Comparison of ENCODE assay signal across 18 cellular contexts in the genomic region with DNA sequence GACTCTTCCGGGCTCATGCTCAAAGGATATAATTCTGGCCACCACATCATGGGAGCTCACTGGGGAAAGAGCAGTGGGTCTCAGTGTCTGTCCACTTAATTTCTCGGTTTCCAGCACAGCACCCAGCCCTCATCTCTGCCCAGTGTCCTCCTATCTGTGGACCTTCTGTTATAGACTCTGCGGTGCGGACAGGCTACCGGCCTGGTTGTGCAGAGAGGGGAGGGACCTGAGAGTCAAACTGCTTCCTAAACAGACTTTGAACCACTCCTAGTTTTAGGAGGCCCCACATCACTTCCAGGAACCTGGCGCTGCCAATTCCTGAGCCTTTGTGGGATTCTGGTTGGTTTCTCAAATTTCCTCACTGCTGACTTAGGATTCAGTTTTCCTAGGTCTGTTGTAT. TPM values are rescaled to one million over a fixed set of nuclear protein-coding genes. Genes with fewer than 3 reads are reported as not detected.
DNase-seq lines count a peak whose midpoint lies in the region; ATAC-seq, FAIRE-seq and TF ChIP-seq lines count a peak whose summit lies in the region.
"Had no signal": no experiment of that assay in that cellular context is flagged by ENCODE, and none has a peak within 500 bp of the region (broad histone marks: within the 10 kb centered on the region; RNA-seq: fewer than 3 reads in every experiment).

No MANE protein-coding gene starts in this region.

- H3K36me3 ChIP-seq in GM23338 (ENCODE audit: insufficient read depth) (no peaks in the 10 kb centered on the region), K562 (ENCODE audit: control insufficient read depth, insufficient read depth, low read length) (no peaks in the 10 kb centered on the region), stomach (no peaks in the 10 kb centered on the region)
- H3K36me3 ChIP-seq: prostate gland had no signal

- H3K4me2 ChIP-seq in GM23338 (no peak overlapping the region), K562 (ENCODE audit: insufficient read depth, low read length) (no peak overlapping the region)

- BruUV-seq in K562 (replicated peaks; lab: Mats Ljungman, UMichigan), result no TSS peak

- CTCF ChIA-PET in CD4-positive, alpha-beta T cell (lab: Charles Lee), result interaction anchor here (1.5 to 4.0 kb wide), 4 partner anchors 28 to 78 kb away, joined by 4 to 19 read pairs (median 6); a partner anchor contains a TSS
- CTCF ChIA-PET in K562 (lab: Yijun Ruan, JAX; ENCODE audit: low intra/inter-chr PET ratio), result no interaction called here

- no peak overlapping the region for H3K4me3 Mint-ChIP-seq in CD4-positive, alpha-beta T cell
- H3K4me3 Mint-ChIP-seq in GM23338, result no peak overlapping the region
- H3K4me3 Mint-ChIP-seq in natural killer cell, result peak overlapping the region; percentile 31
- H3K4me3 Mint-ChIP-seq: mesothelial cell of epicardium had no signal

- POLR2A ChIA-PET in CD4-positive, alpha-beta T cell (lab: Charles Lee), result interaction anchor here (0.7 to 7.1 kb wide), 7 partner anchors 13 to 92 kb away, joined by 3 to 92 read pairs (median 3); a partner anchor contains a TSS
- POLR2A ChIA-PET in K562 (lab: Yijun Ruan, JAX), result no interaction called here

- no peak overlapping the region for H3K27ac ChIP-seq in CD4-positive, alpha-beta T cell (ENCODE audit: low read depth, low read length)
- H3K27ac ChIP-seq in GM23338 (ENCODE audit: low read depth), result no peak overlapping the region
- H3K27ac ChIP-seq in K562 (ENCODE audit: extremely low read depth, low read depth, low read length), result no peak overlapping the region
- peak overlapping the region in 1 of 5 donors; percentile 77 for H3K27ac ChIP-seq in stomach
- H3K27ac ChIP-seq: prostate gland, VCaP had no signal

- no peaks in the 10 kb centered on the region for H3K9me3 ChIP-seq in CD4-positive, alpha-beta T cell (ENCODE audit: control insufficient read depth, low read length)
- H3K9me3 ChIP-seq in K562 (replicated peaks; ENCODE audit: control insufficient read depth, insufficient read depth, low read depth, low read length) (no peaks in the 10 kb centered on the region), stomach (no peaks in the 10 kb centered on the region)
- H3K9me3 ChIP-seq: prostate gland had no signal

- in situ Hi-C loops in K562 (cut with MboI), result no loop called here

- H3F3A ChIP-seq in GM23338 (replicated peaks; ENCODE audit: low read depth), result no peaks in the 10 kb centered on the region

- ATAC-seq in CD4-positive, alpha-beta T cell (ENCODE audit: poor library complexity), result no peak
- ATAC-seq in GM23338 (no peak), K562 (no peak), natural killer cell (no peak), HG02938 (IDR thresholded peaks at IDR 0.05; ENCODE audit: unreplicated experiment) (no peak)

- H2AFZ ChIP-seq in GM23338, result peak overlapping the region; percentile 23; the same call in 1 of the 2 replicates
- H2AFZ ChIP-seq in K562 (ENCODE audit: low read depth, low read length), result 0 out of 2 replicates have a peak overlapping the region, but pooled peaks have one; percentile 32

- H3K36me3 Mint-ChIP-seq in CD4-positive, alpha-beta T cell (ENCODE audit: low read depth), result no peaks in the 10 kb centered on the region
- H3K36me3 Mint-ChIP-seq in GM23338 (ENCODE audit: low read depth), result no peaks in the 10 kb centered on the region
- H3K36me3 Mint-ChIP-seq in natural killer cell, result no peaks in the 10 kb centered on the region
- H3K36me3 Mint-ChIP-seq: mesothelial cell of epicardium had no signal

- no peaks in the 10 kb centered on the region for H3K9me3 Mint-ChIP-seq in CD4-positive, alpha-beta T cell
- H3K9me3 Mint-ChIP-seq in GM23338, result peaks cover 3% of the 10 kb centered on the region; the same call in 1 of the 3 replicates
- peaks cover 0 to 3% of the 10 kb centered on the region in 2 donors for H3K9me3 Mint-ChIP-seq in natural killer cell
- H3K9me3 Mint-ChIP-seq: mesothelial cell of epicardium had no signal

- peaks cover 11% of the 10 kb centered on the region for H3K4me1 ChIP-seq in GM23338 (ENCODE audit: insufficient read depth)
- H3K4me1 ChIP-seq in K562 (replicated peaks in 1 of 2; ENCODE audit: control insufficient read depth in 2 of 2, insufficient read depth in 2 of 2, low read length in 2 of 2), result peaks cover 0 to 3% of the 10 kb centered on the region in 2 experiments; a peak in 1 of 5 replicates
- peaks cover 0 to 52% (median 11%) of the 10 kb centered on the region in 4 donors for H3K4me1 ChIP-seq in stomach
- H3K4me1 ChIP-seq: prostate gland had no signal

- H3K27me3 Mint-ChIP-seq in CD4-positive, alpha-beta T cell, result no peaks in the 10 kb centered on the region
- H3K27me3 Mint-ChIP-seq in GM23338 (ENCODE audit: insufficient read depth, low read depth, poor library complexity) (peaks cover 3% of the 10 kb centered on the region), natural killer cell (ENCODE audit: low read depth in 2 of 2) (no peaks in the 10 kb centered on the region)

- no peak for TF ChIP-seq POLR2A in K562 (conservative IDR thresholded peaks at IDR 0.05)
- no peak for TF ChIP-seq POLR2A in stomach (IDR thresholded peaks at IDR 0.05)

- no peak for DNase-seq in CD4-positive, alpha-beta T cell
- no peak for DNase-seq in GM23338 (ENCODE audit: low spot score)
- no peak for DNase-seq in K562 (ENCODE audit: extremely low read depth in 1 of 4, low spot score in 3 of 4)
- no peak for DNase-seq in natural killer cell
- no peak for DNase-seq in activated effector memory CD4-positive, alpha-beta T cell treated with Interleukin-2 at 50 U/mL for 16 hours
- DNase-seq in stomach, result no peak
- DNase-seq: activated T-cell treated with anti-CD3 and anti-CD28 coated beads for 4 hours; C1 segment of cervical spinal cord; dorsolateral prefrontal cortex; GOT3; NCI-H2107; NK-92 treated with Interleukin-12 subunit alpha and Interleukin-12 subunit beta, amount 100 ng/mL, for 24 hours; stimulated activated CD4-positive, alpha-beta T cell treated with anti-CD3 and anti-CD28 coated beads, Interleukin-4, amount 100 ng/mL, for 1 hour had no signal

- TF ChIP-seq EP300 in K562 (IDR thresholded peaks at IDR 0.05; ENCODE audit: low read length) (no peak), stomach (IDR thresholded peaks at IDR 0.05) (no peak)

- intact Hi-C loops in CD4-positive, alpha-beta T cell (cut with DNase I, micrococcal nuclease), result loop anchor here in 1 of 2 experiments (5.0 kb wide), 1 partner anchor 68 kb away; no protein-coding TSS in a partner anchor
- intact Hi-C loops in K562 (cut with micrococcal nuclease) (no loop called here), natural killer cell (cut with micrococcal nuclease) (loop anchor here (2.0 to 10.0 kb wide), 3 partner anchors 80 to 248 kb away; a partner anchor contains a TSS), stomach (cut with DNase I; ENCODE audit: low total_unique reads) (no loop called here)

- H3K9me1 ChIP-seq in K562 (ENCODE audit: control insufficient read depth, insufficient read depth, low read length), result no peaks in the 10 kb centered on the region

- H3K27ac Mint-ChIP-seq in CD4-positive, alpha-beta T cell, result peak overlapping the region; percentile 93
- H3K27ac Mint-ChIP-seq in GM23338 (no peak overlapping the region), natural killer cell (peak overlapping the region; percentile 95 to 97)
- H3K27ac Mint-ChIP-seq: mesothelial cell of epicardium had no signal

- no peak overlapping the region; a peak in 1 of 4 replicates for H3K9ac ChIP-seq in K562 (ENCODE audit: insufficient read depth in 1 of 2, low read depth in 2 of 2, low read length in 2 of 2)

- no peak for TF ChIP-seq CTCF in CD4-positive, alpha-beta T cell (IDR thresholded peaks at IDR 0.05)
- TF ChIP-seq CTCF in GM23338 (conservative IDR thresholded peaks at IDR 0.05; ENCODE audit: low read depth in 2 of 2), result no peak
- TF ChIP-seq CTCF in K562 (IDR thresholded peaks at IDR 0.05 in 2 of 3, conservative IDR thresholded peaks at IDR 0.05 in 1 of 3; ENCODE audit: insufficient read depth in 2 of 3, low read depth in 1 of 3, low read length in 3 of 3), result no peak
- TF ChIP-seq CTCF in natural killer cell (IDR thresholded peaks at IDR 0.05), result no peak
- no peak for TF ChIP-seq CTCF in stomach (IDR thresholded peaks at IDR 0.05)

- 48% methylated on average over 6 of the region's 6 CpGs for WGBS in K562 (ENCODE audit: insufficient coverage, low coverage, missing lambda C conversion rate)
- 93 to 98% (median 93%) methylated on average over 6 of the region's 6 CpGs for WGBS in stomach, 5 donors

- no peaks in the 10 kb centered on the region for H4K20me1 ChIP-seq in GM23338 (replicated peaks; ENCODE audit: insufficient read depth)
- H4K20me1 ChIP-seq in K562 (replicated peaks; ENCODE audit: control insufficient read depth, insufficient read depth, low read length), result no peaks in the 10 kb centered on the region

- no peak for FAIRE-seq in K562 (lab: Jason Lieb, UNC)
- FAIRE-seq: G401.6 had no signal

- no peak for TF ChIP-seq RAD21 in K562 (CRISPR knock-in tag; conservative IDR thresholded peaks at IDR 0.05 in 1 of 2, IDR thresholded peaks at IDR 0.05 in 1 of 2)

- H3K4me1 Mint-ChIP-seq in CD4-positive, alpha-beta T cell (ENCODE audit: low read depth), result peaks cover 83% of the 10 kb centered on the region
- peaks cover 15% of the 10 kb centered on the region for H3K4me1 Mint-ChIP-seq in GM23338
- peaks cover 55 to 58% of the 10 kb centered on the region in 2 donors for H3K4me1 Mint-ChIP-seq in natural killer cell

- no peaks in the 10 kb centered on the region for H3K79me2 ChIP-seq in GM23338 (replicated peaks; ENCODE audit: insufficient read depth)
- H3K79me2 ChIP-seq in K562 (ENCODE audit: control insufficient read depth, insufficient read depth, low read length), result no peaks in the 10 kb centered on the region

- H3K27me3 ChIP-seq in CD4-positive, alpha-beta T cell (ENCODE audit: control insufficient read depth, insufficient read depth, low read length), result no peaks in the 10 kb centered on the region
- no peaks in the 10 kb centered on the region for H3K27me3 ChIP-seq in GM23338 (ENCODE audit: insufficient read depth)
- H3K27me3 ChIP-seq in K562 (ENCODE audit: control insufficient read depth in 2 of 2, insufficient read depth in 2 of 2, low read length in 2 of 2), result no peaks in the 10 kb centered on the region
- no peaks in the 10 kb centered on the region for H3K27me3 ChIP-seq in stomach
- H3K27me3 ChIP-seq: dorsolateral prefrontal cortex had no signal

- no peak overlapping the region for H3K4me3 ChIP-seq in GM23338
- H3K4me3 ChIP-seq in K562, result no peak overlapping the region
- no peak overlapping the region for H3K4me3 ChIP-seq in stomach
- H3K4me3 ChIP-seq: dorsolateral prefrontal cortex, prostate gland had no signal

- H3K9me2 ChIP-seq in GM23338 (ENCODE audit: insufficient read depth), result no peaks in the 10 kb centered on the region

RNA-seq across cellular contexts. Expression of a gene that starts 59.8 kb away (rescaled TPM):
- total RNA-seq in CD4-positive, alpha-beta T cell, result 10 to 100 TPM; 48.9 to 56.1 TPM
- 29.0 and 38.8 TPM in 2 replicates for total RNA-seq in GM23338 (2014; rRNA removed; shearing (Covaris generic))
- 80.6 and 92.5 TPM in 2 replicates for polyA plus RNA-seq in GM23338 (2016; fragmentation: Nextera tagmentation; extraction: Ambion mirVana)
- 5.6 and 20.3 TPM in 2 replicates for total RNA-seq in K562 (2011; cell fraction: chromatin; rRNA removed; ENCODE audit: low replicate concordance)
- total RNA-seq in K562 (2011; cell fraction: nucleolus; rRNA removed), result 5.7 and 7.8 TPM in 2 replicates
- 10.4 and 21.2 TPM in 2 replicates for total RNA-seq in K562 (2011; cell fraction: nucleoplasm; rRNA removed)
- total RNA-seq in K562 (2014; rRNA removed), result 22.2 and 24.5 TPM in 2 replicates
- 35.7 and 45.1 TPM in 2 replicates for total RNA-seq in K562 (2014; rRNA removed; fragmentation: Illumina TruSeq; extraction: Trizol)
- total RNA-seq in K562 (2015; rRNA removed; fragmentation: Illumina TruSeq; extraction: Trizol), result 33.8 and 35.2 TPM in 2 replicates
- total RNA-seq in K562 (2021), result 29.9 and 34.1 TPM in 2 replicates
- 61.5 and 80.8 TPM in 2 replicates for polyA plus RNA-seq in K562 (2011; rRNA removed)
- 22.5 and 37.4 TPM in 2 replicates for polyA plus RNA-seq in K562 (2011; cell fraction: cytosol; rRNA removed)
- 11.1 and 16.6 TPM in 2 replicates for polyA plus RNA-seq in K562 (2011; cell fraction: nucleus; rRNA removed)
- polyA plus RNA-seq in K562 (2012), result 25.7 and 37.5 TPM in 2 replicates
- 59.6 and 63.6 TPM in 2 replicates for polyA plus RNA-seq in K562 (2014; fragmentation: Illumina TruSeq; extraction: Trizol)
- 10 to 100 TPM; 73.5 to 87.3 TPM for polyA plus RNA-seq in K562 (2014; fragmentation: Nextera tagmentation; extraction: Ambion mirVana)
- 55.3 and 58.3 TPM in 2 replicates for polyA plus RNA-seq in K562 (2014; rRNA removed)
- polyA minus RNA-seq in K562 (2011; rRNA and poly(A)+ RNA removed), result 26.2 and 26.9 TPM in 2 replicates
- polyA minus RNA-seq in K562 (2011; cell fraction: cytosol; rRNA and poly(A)+ RNA removed), result 11.5 and 20.2 TPM in 2 replicates
- polyA minus RNA-seq in K562 (2011; cell fraction: nucleus; rRNA and poly(A)+ RNA removed), result 4.2 and 12.6 TPM in 2 replicates
- 10 to 100 TPM; 58.2 to 59.3 (median 58.4) TPM for total RNA-seq in natural killer cell
- 10 to 100 TPM in 4 of 5 donors, 1 to 10 TPM in 1; 7.0 to 68.3 (median 25.9) TPM for total RNA-seq in stomach
- polyA plus RNA-seq in stomach, result 10 to 100 TPM; 39.7 to 66.9 (median 51.1) TPM
